Comparison of ENCODE assay signal across 8 cellular contexts in the genomic region with DNA sequence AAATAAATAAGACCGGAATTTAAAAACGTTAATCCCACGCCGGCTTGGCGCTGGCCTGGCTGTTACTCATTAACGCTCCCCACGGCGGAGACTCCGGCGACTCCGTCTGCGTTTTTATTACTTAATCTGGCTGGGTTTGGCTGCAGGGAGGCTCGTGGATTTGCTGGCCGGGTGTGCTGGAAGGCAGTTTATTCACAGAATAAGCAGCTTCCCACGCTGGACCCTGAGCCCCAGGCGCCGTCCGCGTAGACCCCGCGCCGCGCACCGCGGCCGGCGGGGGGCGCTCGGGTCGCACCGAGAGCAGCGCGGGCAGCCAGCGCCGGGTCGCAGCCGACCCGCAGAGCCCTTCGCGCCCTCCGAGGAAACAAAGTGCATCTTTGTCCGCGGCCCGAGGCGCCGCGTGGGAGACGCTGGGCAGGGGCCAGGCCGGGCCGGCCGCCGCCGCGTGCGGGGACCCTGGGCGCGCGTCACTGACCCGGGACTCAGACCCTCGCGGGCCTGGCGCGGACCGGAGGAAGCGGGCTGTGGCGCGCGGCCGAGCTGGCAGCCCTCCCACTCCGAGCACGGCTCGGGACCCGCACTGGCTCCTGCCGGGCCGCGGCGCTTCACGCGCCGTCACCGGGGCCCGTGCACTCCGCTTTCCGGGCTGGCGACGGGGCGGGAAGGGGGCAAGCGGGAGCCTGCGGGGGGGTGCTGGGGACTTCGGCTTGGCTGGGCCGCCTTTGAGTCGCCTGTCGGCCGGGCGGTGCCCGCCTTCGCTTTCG. TPM values are rescaled to one million over a fixed set of nuclear protein-coding genes. Genes with fewer than 3 reads are reported as not detected.
DNase-seq lines count a peak whose midpoint lies in the region; ATAC-seq and TF ChIP-seq lines count a peak whose summit lies in the region.

No MANE protein-coding gene starts in this region.

- TF ChIP-seq CTCF in ovary (IDR thresholded peaks at IDR 0.05) (peak; percentile 46 to 97 (median 96)), tibial artery (IDR thresholded peaks at IDR 0.05) (peak; percentile 70 to 95)

- DNase-seq in D341Med (ENCODE audit: low spot score) (peak; percentile 87), SK-N-DZ (ENCODE audit: low spot score) (peak; percentile 69), Right ventricle myocardium superior (peak; percentile 85), ovary (peak; percentile 78 to 89 (median 83)), tibial artery (peak; percentile 70 to 86)
- DNase-seq in activated naive CD8-positive, alpha-beta T cell treated with anti-CD3 and anti-CD28 coated beads for 36 hours: peak; percentile 85

- WGBS in ovary, 3 donors: 0 to 1% (median 0%) methylated on average over 49 to 98 of the region's 98 CpGs

- TF ChIP-seq EP300 in ovary (IDR thresholded peaks at IDR 0.05): no peak

- peak overlapping the region; percentile 88 for H3K4me3 Mint-ChIP-seq in activated naive CD8-positive, alpha-beta T cell treated with anti-CD3 and anti-CD28 coated beads for 36 hours

- H3K9me3 Mint-ChIP-seq in activated naive CD8-positive, alpha-beta T cell treated with anti-CD3 and anti-CD28 coated beads for 36 hours: no peaks in the 10 kb centered on the region

- ATAC-seq in GM19452 (IDR thresholded peaks at IDR 0.05; ENCODE audit: unreplicated experiment) (peak; percentile 50), HG03521 (IDR thresholded peaks at IDR 0.05; ENCODE audit: unreplicated experiment) (peak; percentile 51), Right ventricle myocardium superior (ENCODE audit: poor library complexity) (peak; percentile 69)

- H3K4me1 Mint-ChIP-seq in activated naive CD8-positive, alpha-beta T cell treated with anti-CD3 and anti-CD28 coated beads for 36 hours: peaks cover 41% of the 10 kb centered on the region

- no peaks in the 10 kb centered on the region for H3K36me3 ChIP-seq in ovary
- no peaks in the 10 kb centered on the region for H3K36me3 ChIP-seq in tibial artery

- H3K27me3 ChIP-seq in ovary (no peaks in the 10 kb centered on the region), tibial artery (no peaks in the 10 kb centered on the region)

- peak overlapping the region; percentile 90 for H3K27ac Mint-ChIP-seq in activated naive CD8-positive, alpha-beta T cell treated with anti-CD3 and anti-CD28 coated beads for 36 hours

- no peaks in the 10 kb centered on the region for H3K36me3 Mint-ChIP-seq in activated naive CD8-positive, alpha-beta T cell treated with anti-CD3 and anti-CD28 coated beads for 36 hours

- peaks cover 5% of the 10 kb centered on the region for H3K4me1 ChIP-seq in ovary (ENCODE audit: insufficient read depth)
- peaks cover 0 to 33% (median 19%) of the 10 kb centered on the region in 4 donors for H3K4me1 ChIP-seq in tibial artery

- H3K9me3 ChIP-seq in ovary: no peaks in the 10 kb centered on the region
- H3K9me3 ChIP-seq in tibial artery: no peaks in the 10 kb centered on the region

- H3K4me3 ChIP-seq in ovary: peak overlapping the region; percentile 96
- peak overlapping the region; percentile 87 to 97 for H3K4me3 ChIP-seq in tibial artery

- H3K27ac ChIP-seq in ovary: peak overlapping the region; percentile 81 to 98
- H3K27ac ChIP-seq in tibial artery: peak overlapping the region; percentile 87 to 90

- TF ChIP-seq POLR2A in ovary (IDR thresholded peaks at IDR 0.05): no peak

- H3K27me3 Mint-ChIP-seq in activated naive CD8-positive, alpha-beta T cell treated with anti-CD3 and anti-CD28 coated beads for 36 hours: no peaks in the 10 kb centered on the region

- intact Hi-C loops in Right ventricle myocardium superior (cut with DNase I) (loop anchor here (5.0 kb wide), 2 partner anchors 111 to 211 kb away; no protein-coding TSS in a partner anchor), ovary (cut with DNase I) (loop anchor here (2.0 to 10.0 kb wide), 7 partner anchors 46 to 240 kb away; no protein-coding TSS in a partner anchor), tibial artery (cut with DNase I; ENCODE audit: low total_unique reads) (loop anchor here (5.0 to 10.0 kb wide), 3 partner anchors 111 to 208 kb away; no protein-coding TSS in a partner anchor)

RNA-seq across cellular contexts. Expression of a gene that starts 0.6 kb away (rescaled TPM):
- 57.8 and 65.3 TPM in 2 replicates for polyA plus RNA-seq in SK-N-DZ (2014; cell fraction: cytosol; rRNA removed)
- polyA plus RNA-seq in SK-N-DZ (2014; cell fraction: nucleus; rRNA removed): 48.9 and 53.5 TPM in 2 replicates
- total RNA-seq in activated naive CD8-positive, alpha-beta T cell treated with anti-CD3 and anti-CD28 coated beads for 36 hours: 10 to 100 TPM; 12.8 TPM
- total RNA-seq in Right ventricle myocardium superior (47.6 TPM), ovary (100 to 1,000 TPM in 2 of 7 donors, 10 to 100 TPM in 4, 1 to 10 TPM in 1; 10.0 to 115 (median 36.9) TPM)
- polyA plus RNA-seq in ovary: 10 to 100 TPM; 43.4 to 62.0 TPM

RNA-seq across cellular contexts. Expression of a gene that starts 28.2 kb away (rescaled TPM):
- polyA plus RNA-seq in SK-N-DZ (2014; cell fraction: cytosol; rRNA removed): 438 and 453 TPM in 2 replicates
- polyA plus RNA-seq in SK-N-DZ (2014; cell fraction: nucleus; rRNA removed): 217 and 287 TPM in 2 replicates
- 100 to 1,000 TPM; 232 to 249 TPM for total RNA-seq in activated naive CD8-positive, alpha-beta T cell treated with anti-CD3 and anti-CD28 coated beads for 36 hours
- total RNA-seq in Right ventricle myocardium superior (261 TPM), ovary (100 to 1,000 TPM in 2 of 7 donors, 10 to 100 TPM in 5; 65.7 to 116 (median 79.0) TPM)
- polyA plus RNA-seq in ovary: 100 to 1,000 TPM in 1 of 2 donors, 10 to 100 TPM in 1; 90.3 to 159 TPM

RNA-seq across cellular contexts. Expression of a gene that starts 41.3 kb away (rescaled TPM):
- 47.9 and 341 TPM in 2 replicates for polyA plus RNA-seq in SK-N-DZ (2014; cell fraction: cytosol; rRNA removed)
- polyA plus RNA-seq in SK-N-DZ (2014; cell fraction: nucleus; rRNA removed): 126 and 295 TPM in 2 replicates
- 10 to 100 TPM; 63.4 to 63.8 TPM for total RNA-seq in activated naive CD8-positive, alpha-beta T cell treated with anti-CD3 and anti-CD28 coated beads for 36 hours
- total RNA-seq in Right ventricle myocardium superior (48.2 TPM), ovary (10 to 100 TPM; 11.8 to 54.9 (median 18.5) TPM)
- polyA plus RNA-seq in ovary: 10 to 100 TPM; 18.9 to 25.8 TPM

Comparison
In these comparisons a context has a peak if more than half of its experiments do, and no peak if none do; other contexts are left out.
1. Peak in every context shown above with its lines: DNase-seq, ATAC-seq, H3K4me3 ChIP-seq and H3K27ac ChIP-seq.